Comparison of ENCODE assay signal across 21 cellular contexts in the genomic region with DNA sequence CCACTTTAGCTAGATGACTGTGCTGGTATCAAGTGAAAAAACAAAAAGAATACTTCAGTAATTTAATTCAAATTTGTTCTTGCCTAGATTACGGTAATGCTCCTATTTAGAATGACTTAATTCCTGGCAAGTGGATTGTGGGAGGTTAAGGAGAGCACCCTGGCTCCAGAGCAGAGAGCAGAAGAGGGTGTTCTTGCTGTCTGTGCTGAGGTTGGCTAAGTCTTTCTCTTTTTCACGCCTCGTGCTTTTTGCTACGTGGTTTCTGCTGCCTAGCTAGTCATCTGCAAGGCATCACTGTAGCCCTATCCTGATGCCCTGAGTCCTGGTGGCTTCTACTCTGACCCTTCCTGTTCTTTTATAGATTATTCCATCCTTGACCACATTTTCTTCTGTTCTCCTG.
"Had no signal": no experiment of that assay in that cellular context is flagged by ENCODE, and none has a peak within 500 bp of the region (broad histone marks: within the 10 kb centered on the region; RNA-seq: fewer than 3 reads in every experiment).

No MANE protein-coding gene starts in this region.

- DNase-seq: naive thymus-derived CD4-positive, alpha-beta T cell; natural killer cell; pancreas; right cardiac atrium; right lobe of liver; sigmoid colon; small intestine; stimulated activated CD4-positive, alpha-beta T cell treated with anti-CD3 and anti-CD28 coated beads, Interleukin-15, amount 100 ng/mL, for 24 hours; stimulated activated CD4-positive, alpha-beta T cell treated with anti-CD3 and anti-CD28 coated beads, Interleukin-2, amount 100 ng/mL, for 24 hours; stimulated activated CD4-positive, alpha-beta T cell treated with anti-CD3 and anti-CD28 coated beads, Interleukin-2, amount 100 ng/mL, for 48 hours; stimulated activated CD4-positive, alpha-beta T cell treated with anti-CD3 and anti-CD28 coated beads, Interleukin-4, amount 100 ng/mL, for 24 hours; stimulated activated naive B cell treated with anti-CD40 and anti-IgM and Interleukin-4, amounts not matched to agents 10 μg/mL and 1 μg/mL and 100 μg/mL, for 72 hours; stimulated activated naive CD4-positive, alpha-beta T cell treated with Interleukin-2 at 50 U/mL for 16 hours; stomach; tibial artery; transverse colon; upper lobe of right lung; uterus had no signal

- H3K4me1 ChIP-seq: prostate gland, right lobe of liver, sigmoid colon, stomach, tibial artery, transverse colon, upper lobe of right lung, uterus had no signal

- H3K27ac ChIP-seq: neutrophil, pancreas, prostate gland, right lobe of liver, sigmoid colon, stomach, tibial artery, transverse colon, upper lobe of right lung, uterus had no signal

- H3K9me3 ChIP-seq: neutrophil, pancreas, prostate gland, right lobe of liver, sigmoid colon, stomach, tibial artery, transverse colon, upper lobe of right lung, uterus had no signal

- H3K27me3 ChIP-seq: neutrophil, pancreas, right lobe of liver, sigmoid colon, stomach, tibial artery, transverse colon, upper lobe of right lung, uterus had no signal

- H3K36me3 ChIP-seq: neutrophil, right lobe of liver, transverse colon, uterus had no signal

- ATAC-seq: naive thymus-derived CD4-positive, alpha-beta T cell; natural killer cell; pancreas; right cardiac atrium; right lobe of liver; stimulated activated effector memory CD8-positive, alpha-beta T cell treated with anti-CD3 and anti-CD28 coated beads, Interleukin-12 subunit alpha, Interleukin-12 subunit beta, amount 100 ng/mL, for 72 hours; stimulated activated naive B cell treated with anti-CD40 and anti-IgM and Interleukin-4, amounts not matched to agents 10 μg/mL and 1 μg/mL and 100 μg/mL, for 72 hours; upper lobe of right lung had no signal

- H3K4me3 ChIP-seq: pancreas, prostate gland, right lobe of liver, sigmoid colon, stomach, tibial artery, transverse colon, upper lobe of right lung, uterus had no signal
